Comparison of ENCODE assay signal across 5 cellular contexts in genomic region chr15:73704142-73704868, GRCh38. TPM values are rescaled to one million over a fixed set of nuclear protein-coding genes. Genes with fewer than 3 reads are reported as not detected.
"Had no signal": no experiment of that assay in that cellular context is flagged by ENCODE, and none has a peak within 500 bp of the region (broad histone marks: within the 10 kb centered on the region; RNA-seq: fewer than 3 reads in every experiment).

No MANE protein-coding gene starts in this region.

RNA-seq across cellular contexts. Expression of gene CD276, which starts 20.1 kb away (rescaled TPM):
- polyA plus RNA-seq: IgD-negative memory B cell had no signal

RNA-seq across cellular contexts. Expression of gene INSYN1, which starts 48.8 kb away (rescaled TPM):
- total RNA-seq: HT-29, MCF 10A, PC-9, SJCRH30 had no signal
- polyA plus RNA-seq: IgD-negative memory B cell had no signal
